8 cellular contexts compared by ENCODE assay signal in the genomic region with DNA sequence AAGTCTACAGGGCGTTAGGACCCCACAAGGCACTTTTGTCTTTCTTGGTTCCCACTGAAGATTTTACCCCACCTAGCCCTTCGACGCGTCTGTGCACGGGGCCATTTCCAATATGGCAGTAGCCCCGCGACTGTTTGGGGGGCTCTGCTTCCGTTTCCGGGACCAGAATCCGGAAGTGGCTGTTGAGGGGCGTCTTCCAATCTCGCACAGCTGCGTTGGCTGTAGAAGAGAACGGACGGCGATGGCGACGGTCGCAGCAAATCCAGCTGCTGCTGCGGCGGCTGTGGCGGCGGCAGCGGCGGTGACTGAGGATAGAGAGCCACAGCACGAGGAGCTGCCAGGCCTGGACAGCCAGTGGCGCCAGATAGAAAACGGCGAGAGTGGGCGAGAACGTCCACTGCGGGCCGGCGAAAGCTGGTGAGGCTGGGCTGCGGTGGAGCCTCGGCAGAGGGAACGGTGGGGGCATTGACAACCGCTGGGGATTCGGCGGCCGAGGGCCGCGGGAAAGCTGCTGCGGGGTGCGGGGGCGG. TPM values are rescaled to one million over a fixed set of nuclear protein-coding genes. Genes with fewer than 3 reads are reported as not detected.
DNase-seq lines count a peak whose midpoint lies in the region; ATAC-seq, FAIRE-seq and TF ChIP-seq lines count a peak whose summit lies in the region.

USP11 (plus strand) TSS at position 207 of the 530 bp plus-strand sequence; CDS start at position 242, 35 bp downstream.

- H2BK120ac ChIP-seq in H1 (replicated peaks; ENCODE audit: low read depth, low read length) = no peak within 1 kb of the TSS

- H2AK5ac ChIP-seq in H1 (ENCODE audit: low read depth, low read length) = peak within 1 kb of the TSS; percentile 53; the same call in 1 of the 2 replicates

- H3K4me1 ChIP-seq in H1 (replicated peaks in 1 of 4; ENCODE audit: control insufficient read depth in 3 of 4, insufficient read depth in 4 of 4, low read length in 3 of 4) = peaks cover 0 to 9% (median 5%) of the 10 kb centered on the region in 4 experiments; a peak in 4 of 7 replicates

- peak within 1 kb of the TSS; percentile 89 to 95 (median 93) for H3K9ac ChIP-seq in H1 (replicated peaks in 1 of 4; ENCODE audit: extremely low read depth in 1 of 4, low read depth in 3 of 4, low read length in 3 of 4)

- no peak for TF ChIP-seq RAD21 in H1 (IDR thresholded peaks at IDR 0.05 in 1 of 2, conservative IDR thresholded peaks at IDR 0.05 in 1 of 2; ENCODE audit: low read depth in 2 of 2, low read length in 2 of 2)

- H3K27me3 ChIP-seq in H1 (replicated peaks in 1 of 4; ENCODE audit: control insufficient read depth in 3 of 4, extremely low read depth in 1 of 4, insufficient read depth in 3 of 4, low read length in 3 of 4) = no peaks in the 10 kb centered on the region

- H3K79me1 ChIP-seq in H1 (ENCODE audit: low read depth, low read length) = no peaks in the 10 kb centered on the region

- H3K27ac Mint-ChIP-seq in memory B cell = peak within 1 kb of the TSS; percentile 98
- peak within 1 kb of the TSS; percentile 99 for H3K27ac Mint-ChIP-seq in stimulated activated memory B cell treated with anti-CD40 and anti-IgM and Interleukin-4, amounts not matched to agents 10 μg/mL and 1 μg/mL and 100 μg/mL, for 72 hours

- H3K56ac ChIP-seq in H1 (replicated peaks; ENCODE audit: insufficient read length, low read depth, low read length) = peak within 1 kb of the TSS; percentile 90

- peak within 1 kb of the TSS; percentile 95 for H4K5ac ChIP-seq in H1 (ENCODE audit: insufficient read length, low read depth, low read length)

- ATAC-seq in HG02571 (IDR thresholded peaks at IDR 0.05; ENCODE audit: unreplicated experiment) (peak; percentile 24), memory B cell (ENCODE audit: low read depth) (peak; percentile 23)
- ATAC-seq in stimulated activated memory B cell treated with anti-CD40 and anti-IgM and Interleukin-4, amounts not matched to agents 10 μg/mL and 1 μg/mL and 100 μg/mL, for 72 hours = peak; percentile 57

- peak within 1 kb of the TSS; percentile 73 for H4K91ac ChIP-seq in H1 (replicated peaks; ENCODE audit: insufficient read length, low read length)

- TF ChIP-seq POLR2A in GM12891 (IDR thresholded peaks at IDR 0.05; ENCODE audit: low read depth, low read length) (no peak), H1 (IDR thresholded peaks at IDR 0.05; ENCODE audit: control extremely low read depth in 1 of 2, low read depth in 2 of 2, low read length in 2 of 2) (peak; percentile 48 to 72; a peak in 2 of 3 replicates)

- H4K20me1 ChIP-seq in H1 (replicated peaks in 1 of 2; ENCODE audit: control insufficient read depth in 1 of 2, insufficient read depth in 2 of 2, low read length in 2 of 2) = no peaks in the 10 kb centered on the region

- H3K27ac ChIP-seq in H1 (ENCODE audit: low read depth, low read length) = peak within 1 kb of the TSS; percentile 95

- peaks cover 11% of the 10 kb centered on the region for H3K36me3 Mint-ChIP-seq in memory B cell
- peaks cover 30% of the 10 kb centered on the region for H3K36me3 Mint-ChIP-seq in stimulated activated memory B cell treated with anti-CD40 and anti-IgM and Interleukin-4, amounts not matched to agents 10 μg/mL and 1 μg/mL and 100 μg/mL, for 72 hours

- H2BK12ac ChIP-seq in H1 (ENCODE audit: low read depth, low read length) = peak within 1 kb of the TSS; percentile 17; the same call in 1 of the 2 replicates

- peaks cover 0 to 9% (median 7%) of the 10 kb centered on the region in 4 experiments; a peak in 5 of 8 replicates for H3K36me3 ChIP-seq in H1 (ENCODE audit: control insufficient read depth in 2 of 4, insufficient read depth in 4 of 4, low read length in 3 of 4)

- H3K23ac ChIP-seq in H1 (ENCODE audit: insufficient read length) = no peak within 1 kb of the TSS

- peak within 1 kb of the TSS; percentile 87 for H2BK5ac ChIP-seq in H1 (ENCODE audit: low read depth, low read length)

- POLR2A ChIA-PET in H1 (lab: Charles Lee; ENCODE audit: partially characterized antibody) = interaction anchor here (0.6 to 3.0 kb wide), 18 partner anchors 8 to 344 kb away, joined by 3 to 16 read pairs (median 4); no protein-coding TSS in a partner anchor

- H3K18ac ChIP-seq in H1 (ENCODE audit: extremely low read depth, low read length) = no peak within 1 kb of the TSS; the same call in 1 of the 2 replicates

- CTCF ChIA-PET in H1 (lab: Charles Lee; ENCODE audit: partially characterized antibody) = interaction anchor here (1.2 kb wide), 1 partner anchor 152 kb away, joined by 3 read pairs; no protein-coding TSS in a partner anchor

- peak within 1 kb of the TSS; percentile 77 to 82 for H3K4me2 ChIP-seq in H1 (ENCODE audit: insufficient read depth in 1 of 2, low read depth in 2 of 2, low read length in 2 of 2)

- FAIRE-seq in GM12891 (lab: Jason Lieb, UNC) = peak; percentile 90
- no peak for FAIRE-seq in H1 (lab: Jason Lieb, UNC)

- H3K23me2 ChIP-seq in H1 (ENCODE audit: low read depth, low read length) = no peaks in the 10 kb centered on the region

- TF ChIP-seq EP300 in H1 (IDR thresholded peaks at IDR 0.05; ENCODE audit: borderline replicate concordance in 1 of 2, low read depth in 2 of 2, low read length in 2 of 2) = no peak

- DNase-seq in GM12891 (ENCODE audit: insufficient read length, low spot score) (peak; percentile 30), NCI-H345 treated with DMSO at 0.1 percent for 48 hours (lab: John Stamatoyannopoulos, UW; ENCODE audit: unreplicated experiment) (peak; percentile 19), H1 (ENCODE audit: low read depth in 1 of 2, low spot score in 2 of 2) (peak in 1 of 2 experiments; percentile 55), memory B cell (ENCODE audit: low spot score in 2 of 2) (peak in 1 of 2 donors; percentile 49), cortex of kidney (lab: John Stamatoyannopoulos, UW) (no peak)
- peak; percentile 32 to 38 for DNase-seq in activated CD8-positive, alpha-beta memory T cell treated with anti-CD3 and anti-CD28 coated beads for 1 hour (ENCODE audit: extremely low read depth in 1 of 2, low read depth in 1 of 2)

- H3K14ac ChIP-seq in H1 (ENCODE audit: insufficient read length) = no peak within 1 kb of the TSS

- H2AFZ ChIP-seq in H1 (ENCODE audit: low read length) = no peak within 1 kb of the TSS

- H2BK15ac ChIP-seq in H1 (ENCODE audit: low read length) = no peak within 1 kb of the TSS

- H3K4ac ChIP-seq in H1 (replicated peaks; ENCODE audit: insufficient read length, low read depth, low read length) = peak within 1 kb of the TSS; percentile 44

- no peaks in the 10 kb centered on the region for H3K9me3 ChIP-seq in H1 (ENCODE audit: insufficient read depth in 2 of 2, low read depth in 1 of 2, low read length in 1 of 2)

- peak within 1 kb of the TSS; percentile 98 for H4K8ac ChIP-seq in H1 (ENCODE audit: extremely low read depth, insufficient read depth, low read length)

- H3K4me3 Mint-ChIP-seq in memory B cell = peak within 1 kb of the TSS; percentile 91
- peak within 1 kb of the TSS; percentile 89 for H3K4me3 Mint-ChIP-seq in stimulated activated memory B cell treated with anti-CD40 and anti-IgM and Interleukin-4, amounts not matched to agents 10 μg/mL and 1 μg/mL and 100 μg/mL, for 72 hours

- peak within 1 kb of the TSS; percentile 63 to 88 (median 72) for H3K4me3 ChIP-seq in H1 (ENCODE audit: extremely low read depth in 1 of 4, insufficient read depth in 2 of 4, low read depth in 3 of 4, low read length in 4 of 4)

- H2BK20ac ChIP-seq in H1 (ENCODE audit: low read length) = no peak within 1 kb of the TSS

- peaks cover 0 to 42% of the 10 kb centered on the region in 2 experiments; a peak in 3 of 4 replicates for H3K79me2 ChIP-seq in H1 (ENCODE audit: control insufficient read depth in 1 of 2, insufficient read depth in 2 of 2, low read length in 2 of 2)

- H3K9me3 Mint-ChIP-seq in memory B cell = no peaks in the 10 kb centered on the region
- no peaks in the 10 kb centered on the region for H3K9me3 Mint-ChIP-seq in stimulated activated memory B cell treated with anti-CD40 and anti-IgM and Interleukin-4, amounts not matched to agents 10 μg/mL and 1 μg/mL and 100 μg/mL, for 72 hours

- no peak for TF ChIP-seq CTCF in H1 (IDR thresholded peaks at IDR 0.05; ENCODE audit: control extremely low read depth in 1 of 3, insufficient read depth in 1 of 3, low read depth in 1 of 3, low read length in 3 of 3)

- no peaks in the 10 kb centered on the region for H3K27me3 Mint-ChIP-seq in memory B cell
- H3K27me3 Mint-ChIP-seq in stimulated activated memory B cell treated with anti-CD40 and anti-IgM and Interleukin-4, amounts not matched to agents 10 μg/mL and 1 μg/mL and 100 μg/mL, for 72 hours = no peaks in the 10 kb centered on the region

- 22% methylated on average over 1 of the region's 46 CpGs; no CpG with 5 or more reads in 1 of the 2 experiments for WGBS in H1 (ENCODE audit: extremely low coverage in 1 of 2, insufficient coverage in 1 of 2, insufficient read length in 1 of 2, insufficient replicate concordance in 2 of 2, low coverage in 1 of 2, low lambda C conversion rate in 2 of 2, missing lambda C conversion rate in 1 of 2), 2 experiments

- peaks cover 6% of the 10 kb centered on the region for H3K4me1 Mint-ChIP-seq in memory B cell
- H3K4me1 Mint-ChIP-seq in stimulated activated memory B cell treated with anti-CD40 and anti-IgM and Interleukin-4, amounts not matched to agents 10 μg/mL and 1 μg/mL and 100 μg/mL, for 72 hours = peaks cover 8% of the 10 kb centered on the region

TF ChIP-seq in GM12891, 5 proteins besides CTCF, POLR2A, EP300 and RAD21:
- TF ChIP-seq POU2F2 (IDR thresholded peaks at IDR 0.05; ENCODE audit: low read depth, low read length) = no peak
- TF ChIP-seq TAF1 (IDR thresholded peaks at IDR 0.05; ENCODE audit: low read depth, low read length) = peak; percentile 68; the same call in 1 of the 2 replicates
- TF ChIP-seq POLR2AphosphoS5 (IDR thresholded peaks at IDR 0.05; ENCODE audit: low read depth, low read length) = peak; percentile 74; the same call in 1 of the 2 replicates

TF ChIP-seq in H1, 55 proteins besides CTCF, POLR2A, EP300 and RAD21 (continues in another document):
- TF ChIP-seq CEBPB (IDR thresholded peaks at IDR 0.05; ENCODE audit: low read depth, low read length) = no peak
- no peak for TF ChIP-seq CBX5 (IDR thresholded peaks at IDR 0.05; ENCODE audit: low read depth, low read length)
- TF ChIP-seq TAF7 (optimal IDR thresholded peaks at IDR 0.05; ENCODE audit: borderline replicate concordance, low read depth, low read length) = peak; percentile 91
- no peak for TF ChIP-seq ZNF274 (IDR thresholded peaks at IDR 0.05; ENCODE audit: borderline replicate concordance, extremely low read depth, low read length)

RNA-seq across cellular contexts. Expression of gene USP11, which starts in this region (rescaled TPM):
- polyA plus RNA-seq in GM12891 (2012; ENCODE audit: low read depth, missing spikeins) = 30.1 TPM
- total RNA-seq in H1 (2021; fragmentation: NEBNext Ultra II Directional; extraction: Animal tissue kit (Norgen Biotek cat#: 25700)) = 84.0 and 84.3 TPM in 2 replicates
- 40.9 and 64.6 TPM in 2 replicates for polyA plus RNA-seq in H1 (2011; rRNA removed)
- 42.2 TPM for polyA plus RNA-seq in H1 (2011; cell fraction: cytosol; rRNA removed)
- 156 TPM for polyA plus RNA-seq in H1 (2011; cell fraction: nucleus; rRNA removed)
- 88.4 to 130 TPM (median 113 TPM) in 4 replicates for polyA plus RNA-seq in H1 (2012, experiment 1 of 2)
- polyA plus RNA-seq in H1 (2012, experiment 2 of 2) = 93.9 TPM
- 43.1 TPM for polyA plus RNA-seq in H1 (2013, experiment 1 of 2)
- polyA plus RNA-seq in H1 (2013, experiment 2 of 2) = 38.3 TPM
- polyA minus RNA-seq in H1 (2011; rRNA and poly(A)+ RNA removed) = 133 and 151 TPM in 2 replicates
- polyA minus RNA-seq in H1 (2011; cell fraction: cytosol; rRNA and poly(A)+ RNA removed) = 58.6 TPM
- polyA minus RNA-seq in H1 (2011; cell fraction: nucleus; rRNA and poly(A)+ RNA removed) = 72.3 TPM
